Comparison of ENCODE assay signal across 8 cellular contexts in genomic region chr1:176204655-176205054, GRCh38. TPM values are rescaled to one million over a fixed set of nuclear protein-coding genes. Genes with fewer than 3 reads are reported as not detected.
DNase-seq lines count a peak whose midpoint lies in the region; ATAC-seq and TF ChIP-seq lines count a peak whose summit lies in the region.
"Not testable (repeated sequence)": the region's sequence is repeated elsewhere in the genome, so short reads cannot be mapped to it uniquely, and the experiment has no call there.

No MANE protein-coding gene starts in this region.

- intact Hi-C loops in PC-9 (cut with micrococcal nuclease; ENCODE audit: unreplicated experiment); mammary epithelial cell (cut with micrococcal nuclease): not testable (repeated sequence)

- peak overlapping the region; percentile 72 to 100 (median 97) for H3K4me3 ChIP-seq in BLaER1 treated with 17β-estradiol and CSF1 and Interleukin-3, amounts not matched to agents 10 nM and 100 nM
- H3K4me3 ChIP-seq in PC-9 (peak overlapping the region; percentile 99), mammary epithelial cell (replicated peaks in 1 of 3; ENCODE audit: insufficient read depth in 1 of 3, low read depth in 2 of 3, low read length in 3 of 3) (peak overlapping the region in 2 of 3 experiments; percentile 91 to 99), foreskin fibroblast (ENCODE audit: low read depth in 1 of 2, low read length in 2 of 2) (peak overlapping the region; percentile 84 to 86)

- H3K36me3 ChIP-seq in BLaER1 treated with 17β-estradiol and CSF1 and Interleukin-3, amounts not matched to agents 10 nM and 100 nM, result peaks cover 0 to 38% (median 22%) of the 10 kb centered on the region in 11 experiments; a peak in 18 of 22 replicates
- H3K36me3 ChIP-seq in PC-9 (ENCODE audit: low read depth); mammary epithelial cell (ENCODE audit: insufficient read depth, low read length): not testable (repeated sequence)

- H3K9ac ChIP-seq in BLaER1 treated with 17β-estradiol and CSF1 and Interleukin-3, amounts not matched to agents 10 nM and 100 nM, result peak overlapping the region; percentile 92 to 99 (median 98); a peak in 21 of 22 replicates
- H3K9ac ChIP-seq in mammary epithelial cell (ENCODE audit: insufficient read depth, low read length), result not testable (repeated sequence)

- H3K27ac Mint-ChIP-seq in activated T-cell treated with anti-CD3 and anti-CD28 coated beads, Interleukin-2, amount 50 U/mL, for 24 hours, result peak overlapping the region; percentile 95
- H3K27ac Mint-ChIP-seq in naive B cell, result peak overlapping the region in 1 of 6 donors; percentile 30
- not testable (repeated sequence) for H3K27ac Mint-ChIP-seq in stimulated activated memory B cell treated with anti-CD40 and anti-IgM and Interleukin-4, amounts not matched to agents 10 μg/mL and 1 μg/mL and 100 μg/mL, for 72 hours

- not testable (repeated sequence) for H3K9me2 ChIP-seq in PC-9 (ENCODE audit: insufficient read depth)

- dilution Hi-C loops in mammary epithelial cell (cut with HindIII; ENCODE audit: low sequenced_read_pairs), result not testable (repeated sequence)

- H3K4me3 Mint-ChIP-seq in activated T-cell treated with anti-CD3 and anti-CD28 coated beads, Interleukin-2, amount 50 U/mL, for 24 hours, result peak overlapping the region; percentile 93
- peak overlapping the region in 7 of 8 donors; percentile 66 to 98 (median 97) for H3K4me3 Mint-ChIP-seq in naive B cell
- H3K4me3 Mint-ChIP-seq in stimulated activated memory B cell treated with anti-CD40 and anti-IgM and Interleukin-4, amounts not matched to agents 10 μg/mL and 1 μg/mL and 100 μg/mL, for 72 hours, result peak overlapping the region; percentile 94

- H3K27ac ChIP-seq in BLaER1 treated with 17β-estradiol and CSF1 and Interleukin-3, amounts not matched to agents 10 nM and 100 nM, result peak overlapping the region in 10 of 11 experiments; percentile 14 to 99 (median 98); a peak in 15 of 22 replicates
- not testable (repeated sequence) for H3K27ac ChIP-seq in PC-9; mammary epithelial cell (ENCODE audit: insufficient read depth, low read depth, low read length)

- CTCF ChIA-PET in HEK293T (lab: Yijun Ruan, JAX); PC-9 (lab: Charles Lee); mammary epithelial cell (lab: Charles Lee; ENCODE audit: low non-redundant PET): not testable (repeated sequence)

- POLR2A ChIA-PET in HEK293T (lab: Yijun Ruan, JAX); PC-9 (lab: Charles Lee; ENCODE audit: unreplicated experiment): not testable (repeated sequence)

- H3K4me1 Mint-ChIP-seq in activated T-cell treated with anti-CD3 and anti-CD28 coated beads, Interleukin-2, amount 50 U/mL, for 24 hours (ENCODE audit: low read depth), result peaks cover 53% of the 10 kb centered on the region
- H3K4me1 Mint-ChIP-seq in naive B cell, result peaks cover 49 to 75% (median 61%) of the 10 kb centered on the region in 3 donors
- H3K4me1 Mint-ChIP-seq in stimulated activated memory B cell treated with anti-CD40 and anti-IgM and Interleukin-4, amounts not matched to agents 10 μg/mL and 1 μg/mL and 100 μg/mL, for 72 hours, result peaks cover 68% of the 10 kb centered on the region

- H3K79me2 ChIP-seq in PC-9 (ENCODE audit: low read depth) (peaks cover 86% of the 10 kb centered on the region), mammary epithelial cell (ENCODE audit: insufficient read depth, low read length) (peaks cover 85% of the 10 kb centered on the region)

- H3K4me1 ChIP-seq in BLaER1 treated with 17β-estradiol and CSF1 and Interleukin-3, amounts not matched to agents 10 nM and 100 nM, result peaks cover 17 to 59% (median 26%) of the 10 kb centered on the region in 10 experiments
- H3K4me1 ChIP-seq in PC-9 (replicated peaks; ENCODE audit: insufficient read depth), result peaks cover 24% of the 10 kb centered on the region
- peaks cover 23% of the 10 kb centered on the region for H3K4me1 ChIP-seq in mammary epithelial cell (ENCODE audit: insufficient read depth, low read length)

- not testable (repeated sequence) for H3K27me3 Mint-ChIP-seq in activated T-cell treated with anti-CD3 and anti-CD28 coated beads, Interleukin-2, amount 50 U/mL, for 24 hours; naive B cell; stimulated activated memory B cell treated with anti-CD40 and anti-IgM and Interleukin-4, amounts not matched to agents 10 μg/mL and 1 μg/mL and 100 μg/mL, for 72 hours

- peaks cover 32 to 71% (median 63%) of the 10 kb centered on the region in 11 experiments for H4K20me1 ChIP-seq in BLaER1 treated with 17β-estradiol and CSF1 and Interleukin-3, amounts not matched to agents 10 nM and 100 nM
- peaks cover 32% of the 10 kb centered on the region for H4K20me1 ChIP-seq in PC-9 (ENCODE audit: insufficient read depth)
- H4K20me1 ChIP-seq in mammary epithelial cell (ENCODE audit: insufficient read depth, low read length), result not testable (repeated sequence)

- peaks cover 31% of the 10 kb centered on the region for H3K36me3 Mint-ChIP-seq in activated T-cell treated with anti-CD3 and anti-CD28 coated beads, Interleukin-2, amount 50 U/mL, for 24 hours (ENCODE audit: low read depth)
- H3K36me3 Mint-ChIP-seq in naive B cell; stimulated activated memory B cell treated with anti-CD40 and anti-IgM and Interleukin-4, amounts not matched to agents 10 μg/mL and 1 μg/mL and 100 μg/mL, for 72 hours: not testable (repeated sequence)

- TF ChIP-seq CTCF in PC-9 (conservative IDR thresholded peaks at IDR 0.05); mammary epithelial cell (conservative IDR thresholded peaks at IDR 0.05 in 1 of 2, IDR thresholded peaks at IDR 0.05 in 1 of 2; ENCODE audit: extremely low read depth in 1 of 2, insufficient read depth in 1 of 2, low read depth in 1 of 2, low read length in 2 of 2); foreskin fibroblast (IDR thresholded peaks at IDR 0.05; ENCODE audit: low read depth, low read length): not testable (repeated sequence)

- 69% methylated on average over 9 of the region's 9 CpGs for WGBS in mammary epithelial cell (ENCODE audit: low coverage, missing lambda C conversion rate)

- H2AFZ ChIP-seq in PC-9; mammary epithelial cell (ENCODE audit: low read depth, low read length): not testable (repeated sequence)

- BruUV-seq in PC-9 (replicated peaks; lab: Mats Ljungman, UMichigan); mammary epithelial cell (replicated peaks; lab: Mats Ljungman, UMichigan): not testable (repeated sequence)

- not testable (repeated sequence) for H3F3A ChIP-seq in PC-9 (ENCODE audit: insufficient read depth, low read depth)

- H3K9me3 Mint-ChIP-seq in activated T-cell treated with anti-CD3 and anti-CD28 coated beads, Interleukin-2, amount 50 U/mL, for 24 hours; naive B cell; stimulated activated memory B cell treated with anti-CD40 and anti-IgM and Interleukin-4, amounts not matched to agents 10 μg/mL and 1 μg/mL and 100 μg/mL, for 72 hours: not testable (repeated sequence)

- in situ Hi-C loops in mammary epithelial cell (cut with MboI; ENCODE audit: low sequenced_read_pairs in 2 of 2), result not testable (repeated sequence)

- peaks cover 0 to 25% (median 10%) of the 10 kb centered on the region in 11 experiments; a peak in 12 of 22 replicates for H3K9me3 ChIP-seq in BLaER1 treated with 17β-estradiol and CSF1 and Interleukin-3, amounts not matched to agents 10 nM and 100 nM (replicated peaks in 1 of 11)
- not testable (repeated sequence) for H3K9me3 ChIP-seq in PC-9 (ENCODE audit: insufficient read depth, low read depth); mammary epithelial cell (replicated peaks; ENCODE audit: insufficient read depth, low read length)

- H3K27me3 ChIP-seq in BLaER1 treated with 17β-estradiol and CSF1 and Interleukin-3, amounts not matched to agents 10 nM and 100 nM; PC-9 (ENCODE audit: insufficient read depth, low read depth); mammary epithelial cell (ENCODE audit: insufficient read depth, low read length): not testable (repeated sequence)

- peak overlapping the region; percentile 79 to 98 (median 94) for H3K4me2 ChIP-seq in BLaER1 treated with 17β-estradiol and CSF1 and Interleukin-3, amounts not matched to agents 10 nM and 100 nM
- H3K4me2 ChIP-seq in PC-9, result peak overlapping the region; percentile 97
- H3K4me2 ChIP-seq in mammary epithelial cell (ENCODE audit: insufficient read depth, low read depth, low read length), result peak overlapping the region; percentile 98

- not testable (repeated sequence) for DNase-seq in HEK293T (ENCODE audit: extremely low spot score); PC-9; activated T-cell treated with anti-CD3 and anti-CD28 coated beads, Interleukin-2, amount 50 U/mL, for 24 hours; mammary epithelial cell; foreskin fibroblast; naive B cell

- not testable (repeated sequence) for ATAC-seq in naive B cell (ENCODE audit: low read depth in 2 of 2); stimulated activated memory B cell treated with anti-CD40 and anti-IgM and Interleukin-4, amounts not matched to agents 10 μg/mL and 1 μg/mL and 100 μg/mL, for 72 hours

TF ChIP-seq in HEK293T, 16 proteins besides CTCF, POLR2A, EP300 and RAD21:
- peak; percentile 77 for TF ChIP-seq PKNOX1 (IDR thresholded peaks at IDR 0.05)

RNA-seq across cellular contexts. Expression of gene COP1, which starts 2.4 kb away (rescaled TPM):
- 36.0 and 38.0 TPM in 2 replicates for total RNA-seq in PC-9 (2021)
- 10 to 100 TPM; 42.2 to 72.5 TPM for total RNA-seq in mammary epithelial cell
- 24.5 TPM for polyA plus RNA-seq in mammary epithelial cell
- 72.0 TPM for polyA minus RNA-seq in mammary epithelial cell
- 10 to 100 TPM; 21.5 to 40.1 (median 34.2) TPM for polyA plus RNA-seq in naive B cell (ENCODE audit: low read depth in 6 of 6)
